Comparison of ENCODE assay signal across 14 cellular contexts in the genomic region with DNA sequence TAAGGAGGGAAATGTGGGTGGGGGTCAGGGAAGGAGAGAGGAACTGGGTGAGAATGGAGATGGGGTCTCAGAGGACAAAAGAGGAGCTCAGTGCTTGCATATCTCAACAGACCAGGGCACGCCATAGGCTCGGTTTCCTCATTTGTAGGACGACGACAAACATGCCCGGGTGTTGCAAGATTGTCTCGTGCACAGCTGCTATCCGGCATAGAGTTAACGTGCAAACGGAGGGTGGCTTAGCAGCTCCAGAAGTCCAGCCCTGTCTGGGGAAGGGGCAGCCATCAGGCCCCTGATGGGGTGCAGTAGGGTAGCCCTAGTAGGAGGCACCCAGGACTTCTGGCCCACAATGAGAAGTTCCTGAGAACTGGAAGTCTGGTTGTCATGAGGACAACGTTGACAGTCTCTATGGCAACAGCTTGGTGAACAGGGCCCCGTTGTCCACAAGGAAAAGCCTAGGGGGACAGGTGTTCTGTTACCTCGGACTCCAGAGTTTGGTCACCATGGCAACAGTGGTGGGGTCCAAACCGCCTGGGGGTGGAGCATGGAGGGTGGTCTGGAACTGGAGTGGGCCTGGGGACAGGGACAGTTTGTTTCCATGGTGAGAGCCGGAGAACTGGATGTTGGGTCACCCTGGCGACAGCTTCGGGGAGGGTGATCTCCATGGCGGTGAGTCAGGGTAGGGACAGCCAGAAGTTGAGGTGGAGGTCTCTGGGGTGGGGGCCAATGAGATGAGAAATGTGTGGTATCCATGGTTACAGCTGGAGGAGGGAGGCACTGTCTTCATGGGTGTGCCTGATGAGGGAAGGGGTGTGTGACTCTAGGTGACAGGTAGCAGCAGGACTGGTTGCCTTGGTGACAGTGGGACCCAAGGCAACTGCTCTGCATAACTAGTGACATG. TPM values are rescaled to one million over a fixed set of nuclear protein-coding genes. Genes with fewer than 3 reads are reported as not detected.
A peak's percentile ranks its signal among the peaks of the same experiment; 100 is the strongest.
DNase-seq lines count a peak whose midpoint lies in the region; ATAC-seq, FAIRE-seq and TF ChIP-seq lines count a peak whose summit lies in the region.
"Had no signal": no experiment of that assay in that cellular context is flagged by ENCODE, and none has a peak within 500 bp of the region (broad histone marks: within the 10 kb centered on the region; RNA-seq: fewer than 3 reads in every experiment).

No MANE protein-coding gene starts in this region.

- intact Hi-C loops in PC-3 (cut with micrococcal nuclease) = no loop called here
- intact Hi-C loops in head of caudate nucleus (cut with DNase I) = no loop called here
- intact Hi-C loops in activated naive CD4-positive, alpha-beta T cell treated with anti-CD3 and anti-CD28 coated beads for 36 hours (cut with micrococcal nuclease) = no loop called here

- H3K27me3 Mint-ChIP-seq in activated naive CD4-positive, alpha-beta T cell treated with anti-CD3 and anti-CD28 coated beads for 36 hours (ENCODE audit: low read depth) = peaks cover 44% of the 10 kb centered on the region

- H3K27me3 ChIP-seq in PC-3 (ENCODE audit: low read length) = peaks cover 11% of the 10 kb centered on the region; the same call in 1 of the 2 replicates
- H3K27me3 ChIP-seq: thyroid gland had no signal

- no peak overlapping the region for H2AFZ ChIP-seq in PC-3 (ENCODE audit: low read length)

- POLR2A ChIA-PET in PC-3 (lab: Charles Lee; ENCODE audit: unreplicated experiment) = no interaction called here

- H3K27ac ChIP-seq in PC-3 (ENCODE audit: low read length) = no peak overlapping the region
- H3K27ac ChIP-seq: ascending aorta, thyroid gland had no signal

- no peaks in the 10 kb centered on the region for H3K9me3 ChIP-seq in PC-3 (ENCODE audit: low read length)
- H3K9me3 ChIP-seq: ascending aorta, thyroid gland had no signal

- BruUV-seq in PC-3 (replicated peaks; lab: Mats Ljungman, UMichigan) = no TSS peak

- FAIRE-seq in RCC 7860 (lab: Jason Lieb, UNC) = no peak

- H3K4me3 ChIP-seq in PC-3 (ENCODE audit: low read length) = no peak overlapping the region
- H3K4me3 ChIP-seq: ascending aorta, thyroid gland had no signal

- H3K4me2 ChIP-seq in PC-3 (ENCODE audit: low read length) = no peak overlapping the region

- CTCF ChIA-PET in PC-3 (lab: Charles Lee) = no interaction called here
- CTCF ChIA-PET in activated naive CD4-positive, alpha-beta T cell treated with anti-CD3 and anti-CD28 coated beads for 36 hours (lab: Charles Lee) = no interaction called here

- no peak overlapping the region for H3K27ac Mint-ChIP-seq in activated naive CD4-positive, alpha-beta T cell treated with anti-CD3 and anti-CD28 coated beads for 36 hours
- H3K27ac Mint-ChIP-seq: activated B cell treated with CpG ODN at 0.5 μM for 24 hours; CD4-positive, alpha-beta memory T cell had no signal

- H3K9ac ChIP-seq in PC-3 (ENCODE audit: low read length) = no peak overlapping the region

- no peaks in the 10 kb centered on the region for H3K9me2 ChIP-seq in PC-3 (replicated peaks; ENCODE audit: low read length)

- peak; percentile 31 for DNase-seq in D341Med (ENCODE audit: low spot score)
- peak; percentile 84 for DNase-seq in HuH-7.5 (ENCODE audit: low spot score)
- DNase-seq in PC-3 = no peak
- DNase-seq in head of caudate nucleus = peak in 33 of 42 donors; percentile 9 to 89 (median 48)
- no peak for DNase-seq in RCC 7860 (ENCODE audit: low spot score)
- no peak for DNase-seq in activated naive CD4-positive, alpha-beta T cell treated with anti-CD3 and anti-CD28 coated beads for 36 hours
- DNase-seq in activated CD4-positive, CD25-positive, alpha-beta regulatory T cell treated with anti-CD3 and anti-CD28 coated beads, Interleukin-2, amount 50 U/mL, for 72 hours = no peak
- DNase-seq: activated B cell treated with CpG ODN at 0.5 μM for 24 hours; activated T-cell treated with anti-CD3 and anti-CD28 coated beads, Interleukin-2, amount 50 U/mL, for 4 hours; CD4-positive, alpha-beta memory T cell; left cardiac atrium; thyroid gland had no signal

- no peak for TF ChIP-seq CTCF in PC-3 (conservative IDR thresholded peaks at IDR 0.05; ENCODE audit: low read depth, low read length)

- no peaks in the 10 kb centered on the region for H3K9me3 Mint-ChIP-seq in activated naive CD4-positive, alpha-beta T cell treated with anti-CD3 and anti-CD28 coated beads for 36 hours
- H3K9me3 Mint-ChIP-seq: activated B cell treated with CpG ODN at 0.5 μM for 24 hours; activated T-cell treated with anti-CD3 and anti-CD28 coated beads, Interleukin-2, amount 50 U/mL, for 4 hours had no signal

- no peaks in the 10 kb centered on the region for H3K36me3 Mint-ChIP-seq in activated naive CD4-positive, alpha-beta T cell treated with anti-CD3 and anti-CD28 coated beads for 36 hours (ENCODE audit: low read depth)
- H3K36me3 Mint-ChIP-seq: CD4-positive, alpha-beta memory T cell had no signal

- no peaks in the 10 kb centered on the region for H3K79me2 ChIP-seq in PC-3 (ENCODE audit: low read length)

- H4K20me1 ChIP-seq in PC-3 (ENCODE audit: low read length) = no peaks in the 10 kb centered on the region

- H3K4me1 Mint-ChIP-seq in activated naive CD4-positive, alpha-beta T cell treated with anti-CD3 and anti-CD28 coated beads for 36 hours (ENCODE audit: low read depth) = peaks cover 3% of the 10 kb centered on the region

- ATAC-seq in PC-3 (peak; percentile 22; the same call in 1 of the 2 replicates), HG03521 (IDR thresholded peaks at IDR 0.05; ENCODE audit: unreplicated experiment) (no peak)
- ATAC-seq: activated T-cell treated with anti-CD3 and anti-CD28 coated beads, Interleukin-2, amount 50 U/mL, for 4 hours; left cardiac atrium had no signal

- no peaks in the 10 kb centered on the region for H3K36me3 ChIP-seq in PC-3 (ENCODE audit: low read depth, low read length)
- H3K36me3 ChIP-seq: ascending aorta, thyroid gland had no signal

- no peaks in the 10 kb centered on the region for H3K4me1 ChIP-seq in PC-3 (ENCODE audit: insufficient read depth, low read length)
- H3K4me1 ChIP-seq: ascending aorta had no signal

- H3F3A ChIP-seq in PC-3 (ENCODE audit: low read length, unreplicated experiment) = no peaks in the 10 kb centered on the region

- H3K4me3 Mint-ChIP-seq in activated naive CD4-positive, alpha-beta T cell treated with anti-CD3 and anti-CD28 coated beads for 36 hours = no peak overlapping the region
- H3K4me3 Mint-ChIP-seq: activated B cell treated with CpG ODN at 0.5 μM for 24 hours; activated T-cell treated with anti-CD3 and anti-CD28 coated beads, Interleukin-2, amount 50 U/mL, for 4 hours had no signal

RNA-seq across cellular contexts. Expression of a gene that starts 16.8 kb away (rescaled TPM):
- total RNA-seq in PC-3 (2014; rRNA removed) = not detected in 2 replicates
- not detected for total RNA-seq in activated naive CD4-positive, alpha-beta T cell treated with anti-CD3 and anti-CD28 coated beads for 36 hours
- total RNA-seq: activated B cell treated with CpG ODN at 0.5 μM for 24 hours; activated T-cell treated with anti-CD3 and anti-CD28 coated beads, Interleukin-2, amount 50 U/mL, for 4 hours; CD4-positive, alpha-beta memory T cell; thyroid gland had no signal

RNA-seq across cellular contexts. Expression of a gene that starts 44.6 kb away (rescaled TPM):
- total RNA-seq in PC-3 (2014; rRNA removed) = 0.15 TPM in 1 of 2 replicates, not detected in the other
- not detected for total RNA-seq in activated naive CD4-positive, alpha-beta T cell treated with anti-CD3 and anti-CD28 coated beads for 36 hours
- total RNA-seq: activated B cell treated with CpG ODN at 0.5 μM for 24 hours; ascending aorta; CD4-positive, alpha-beta memory T cell; left cardiac atrium had no signal

RNA-seq across cellular contexts. Expression of a gene that starts 53.1 kb away (rescaled TPM):
- 39.3 and 47.0 TPM in 2 replicates for total RNA-seq in PC-3 (2014; rRNA removed)
- total RNA-seq in activated naive CD4-positive, alpha-beta T cell treated with anti-CD3 and anti-CD28 coated beads for 36 hours = 10 to 100 TPM; 32.4 to 34.2 TPM

Comparison
In these comparisons a context has a peak if more than half of its experiments do, and no peak if none do; other contexts are left out.
1. DNase-seq: peak in D341Med (single experiment), HuH-7.5 (single experiment) and head of caudate nucleus (33 of 42); none in PC-3 (single experiment), RCC 7860 (single experiment), activated naive CD4-positive, alpha-beta T cell treated with anti-CD3 and anti-CD28 coated beads for 36 hours (single experiment) and activated CD4-positive, CD25-positive, alpha-beta regulatory T cell treated with anti-CD3 and anti-CD28 coated beads, Interleukin-2, amount 50 U/mL, for 72 hours (single experiment).